ENCODE assay signal across 8 cellular contexts in genomic region chr11:61362542-61362875, GRCh38. TPM values are rescaled to one million over a fixed set of nuclear protein-coding genes. Genes with fewer than 3 reads are reported as not detected.
A peak's percentile ranks its signal among the peaks of the same experiment; 100 is the strongest.
DNase-seq lines count a peak whose midpoint lies in the region; ATAC-seq and TF ChIP-seq lines count a peak whose summit lies in the region.

No MANE protein-coding gene starts in this region.

- H3K9ac ChIP-seq in liver (ENCODE audit: low read depth in 1 of 2, low read length in 2 of 2) = peak overlapping the region; percentile 94 to 96

- CTCF ChIA-PET in AG04450 (lab: Charles Lee) = interaction anchor here (0.8 to 3.5 kb wide), 5 partner anchors 23 to 67 kb away, joined by 3 to 39 read pairs (median 5); no protein-coding TSS in a partner anchor

- ATAC-seq in GM21423 (IDR thresholded peaks at IDR 0.05; ENCODE audit: unreplicated experiment) = peak; percentile 6
- no peak for ATAC-seq in HG03039 (IDR thresholded peaks at IDR 0.05; ENCODE audit: unreplicated experiment)
- ATAC-seq in HG03460 (IDR thresholded peaks at IDR 0.05; ENCODE audit: unreplicated experiment) = no peak

- H3K9me3 ChIP-seq in AG04450 (ENCODE audit: control insufficient read depth, insufficient read depth, low read length) = no peaks in the 10 kb centered on the region; the same call in 1 of the 2 replicates
- no peaks in the 10 kb centered on the region for H3K9me3 ChIP-seq in SJSA1 (replicated peaks)
- H3K9me3 ChIP-seq in liver (ENCODE audit: control insufficient read depth in 4 of 4, low read length in 3 of 4) = no peaks in the 10 kb centered on the region

- no peak for DNase-seq in AG04450 (ENCODE audit: low read depth, low spot score)
- no peak for DNase-seq in SJSA1 (ENCODE audit: low read depth in 1 of 2, low spot score in 2 of 2)
- DNase-seq in caudate nucleus (lab: John Stamatoyannopoulos, UW) = peak in 4 of 61 donors; percentile 38 to 71 (median 49)
- peak; percentile 9 for DNase-seq in stimulated activated CD8-positive, alpha-beta memory T cell treated with anti-CD3 and anti-CD28 coated beads, Interleukin-7, amount 100 ng/mL, for 24 hours (ENCODE audit: low read depth)

- H3K27ac ChIP-seq in AG04450 (ENCODE audit: low read depth, low read length) = peak overlapping the region; percentile 100
- H3K27ac ChIP-seq in SJSA1 = peak overlapping the region; percentile 95
- peak overlapping the region; percentile 100 for H3K27ac ChIP-seq in caudate nucleus (ENCODE audit: low read depth, low read length)
- peak overlapping the region; percentile 98 for H3K27ac ChIP-seq in liver (ENCODE audit: low read depth in 1 of 2, low read length in 2 of 2)

- no peak for TF ChIP-seq RAD21 in liver (IDR thresholded peaks at IDR 0.05)

- TF ChIP-seq CTCF in AG04450 (IDR thresholded peaks at IDR 0.05; ENCODE audit: low read depth, low read length) (no peak), liver (IDR thresholded peaks at IDR 0.05; ENCODE audit: low read depth, low read length, missing input control) (no peak)

- H3K4me3 ChIP-seq in AG04450 (ENCODE audit: low read depth, low read length) = peak overlapping the region; percentile 74
- peak overlapping the region; percentile 56 for H3K4me3 ChIP-seq in SJSA1
- peak overlapping the region; percentile 82 to 92 (median 86) for H3K4me3 ChIP-seq in liver (ENCODE audit: low read depth in 1 of 3, low read length in 3 of 3)

- H3K27me3 ChIP-seq in AG04450 (ENCODE audit: control insufficient read depth, insufficient read depth, low read length) = no peaks in the 10 kb centered on the region
- H3K27me3 ChIP-seq in SJSA1 (replicated peaks) = no peaks in the 10 kb centered on the region
- H3K27me3 ChIP-seq in liver (ENCODE audit: control insufficient read depth in 4 of 4, insufficient read depth in 4 of 4, low read length in 3 of 4) = no peaks in the 10 kb centered on the region

- POLR2A ChIA-PET in AG04450 (lab: Yijun Ruan, JAX) = interaction anchor here (0.8 to 3.1 kb wide), 12 partner anchors 14 to 449 kb away, joined by 3 to 32 read pairs (median 6); partner anchors contain the start of genes CPSF7, DDB1, SDHAF2 and TKFC

- WGBS in liver = under 1% methylated on average over 12 of the region's 12 CpGs

- H3K36me3 ChIP-seq in SJSA1 (peaks cover 51% of the 10 kb centered on the region), liver (ENCODE audit: control insufficient read depth in 4 of 4, insufficient read depth in 3 of 4, low read depth in 1 of 4, low read length in 3 of 4) (peaks cover 6 to 23% (median 18%) of the 10 kb centered on the region in 4 donors)

- H3K4me1 ChIP-seq in SJSA1 (replicated peaks) (peaks cover 40% of the 10 kb centered on the region), liver (ENCODE audit: control insufficient read depth in 4 of 4, insufficient read depth in 4 of 4, low read length in 3 of 4) (peaks cover 2 to 24% (median 16%) of the 10 kb centered on the region in 4 donors)

TF ChIP-seq in liver, 16 proteins besides CTCF, POLR2A, EP300 and RAD21:
- TF ChIP-seq NR2F2 (IDR thresholded peaks at IDR 0.05) = no peak
- TF ChIP-seq JUND (IDR thresholded peaks at IDR 0.05) = no peak
- peak in 1 of 2 donors; percentile 3 for TF ChIP-seq GABPA (IDR thresholded peaks at IDR 0.05 in 1 of 2, conservative IDR thresholded peaks at IDR 0.05 in 1 of 2)

RNA-seq across cellular contexts. Expression of gene TMEM138, which starts 0.3 kb away (rescaled TPM):
- 71.7 and 79.2 TPM in 2 replicates for polyA plus RNA-seq in AG04450 (2011; rRNA removed)
- 29.8 and 40.9 TPM in 2 replicates for polyA minus RNA-seq in AG04450 (2011; rRNA and poly(A)+ RNA removed)
- 46.1 and 65.4 TPM in 2 replicates for total RNA-seq in SJSA1 (2014; rRNA removed; shearing (Covaris generic))
- 10 to 100 TPM; 13.5 to 19.7 TPM for total RNA-seq in liver
- polyA plus RNA-seq in liver = 10 to 100 TPM; 28.8 to 39.6 TPM

RNA-seq across cellular contexts. Expression of gene CYB561A3, which starts 0.8 kb away (rescaled TPM):
- polyA plus RNA-seq in AG04450 (2011; rRNA removed) (34.5 and 43.7 TPM in 2 replicates), liver (10 to 100 TPM; 20.2 to 34.6 TPM)
- 37.5 and 46.2 TPM in 2 replicates for polyA minus RNA-seq in AG04450 (2011; rRNA and poly(A)+ RNA removed)
- 51.4 and 60.1 TPM in 2 replicates for total RNA-seq in SJSA1 (2014; rRNA removed; shearing (Covaris generic))
- total RNA-seq in liver = 10 to 100 TPM; 22.2 to 36.5 TPM

RNA-seq across cellular contexts. Expression of gene TKFC, which starts 29.5 kb away (rescaled TPM):
- 20.3 and 24.9 TPM in 2 replicates for polyA plus RNA-seq in AG04450 (2011; rRNA removed)
- polyA minus RNA-seq in AG04450 (2011; rRNA and poly(A)+ RNA removed) = 16.5 and 24.6 TPM in 2 replicates
- total RNA-seq in SJSA1 (2014; rRNA removed; shearing (Covaris generic)) = 15.8 and 28.5 TPM in 2 replicates
- 10 to 100 TPM; 15.7 to 47.7 TPM for total RNA-seq in liver
- 100 to 1,000 TPM in 1 of 2 donors, 10 to 100 TPM in 1; 59.2 to 134 TPM for polyA plus RNA-seq in liver

RNA-seq across cellular contexts. Expression of gene DDB1, which starts 29.6 kb away (rescaled TPM):
- polyA plus RNA-seq in AG04450 (2011; rRNA removed) (286 and 340 TPM in 2 replicates), liver (10 to 100 TPM; 37.5 to 70.2 TPM)
- polyA minus RNA-seq in AG04450 (2011; rRNA and poly(A)+ RNA removed) = 432 and 481 TPM in 2 replicates
- total RNA-seq in SJSA1 (2014; rRNA removed; shearing (Covaris generic)) = 188 and 303 TPM in 2 replicates
- 100 to 1,000 TPM; 108 to 146 TPM for total RNA-seq in liver

RNA-seq across cellular contexts. Expression of gene TMEM216, which starts 29.9 kb away (rescaled TPM):
- 28.8 and 32.6 TPM in 2 replicates for polyA plus RNA-seq in AG04450 (2011; rRNA removed)
- polyA minus RNA-seq in AG04450 (2011; rRNA and poly(A)+ RNA removed) = 18.0 and 21.6 TPM in 2 replicates
- total RNA-seq in SJSA1 (2014; rRNA removed; shearing (Covaris generic)) = 24.4 and 26.3 TPM in 2 replicates
- total RNA-seq in liver = 1 to 10 TPM; 3.3 to 3.8 TPM
- 1 to 10 TPM; 2.3 to 4.0 TPM for polyA plus RNA-seq in liver
